Comparison of ENCODE assay signal across 22 cellular contexts in the genomic region with DNA sequence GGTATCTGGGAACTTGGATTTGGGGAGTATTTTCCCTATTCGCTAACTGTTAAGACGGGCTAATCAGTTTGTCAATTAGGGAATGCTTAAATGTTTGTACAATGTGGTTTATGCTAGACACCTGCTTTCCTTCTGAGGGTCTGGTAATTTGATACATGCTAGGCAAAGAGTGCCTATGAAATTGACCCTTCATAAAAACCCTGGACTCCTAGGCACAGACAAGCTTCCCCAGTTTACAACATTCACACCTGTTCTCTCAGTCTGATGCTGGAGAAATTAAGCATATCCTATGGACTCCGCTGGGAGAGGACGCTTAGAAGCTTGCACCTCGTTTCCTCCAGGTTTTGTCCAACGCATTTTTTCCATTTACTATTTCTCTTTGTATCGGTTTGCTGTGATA.
"Had no signal": no experiment of that assay in that cellular context is flagged by ENCODE, and none has a peak within 500 bp of the region (broad histone marks: within the 10 kb centered on the region; RNA-seq: fewer than 3 reads in every experiment).

No MANE protein-coding gene starts in this region.

- DNase-seq: activated CD4-positive, alpha-beta T cell treated with anti-CD3 and anti-CD28 coated beads for 1 hour; activated CD4-positive, alpha-beta T cell treated with anti-CD3 and anti-CD28 coated beads, Interleukin-2, amount 50 U/mL, for 1 hour; activated CD8-positive, alpha-beta T cell treated with anti-CD3 and anti-CD28 coated beads, Interleukin-2, amount 10 ng/mL, durations not matched to agents 7 days and 5 days; activated naive CD4-positive, alpha-beta T cell; activated naive CD8-positive, alpha-beta T cell treated with anti-CD3 and anti-CD28 coated beads, Interleukin-2, amount 10 ng/mL, durations not matched to agents 7 days and 5 days; activated T-cell treated with anti-CD3 and anti-CD28 coated beads, Interleukin-2, amount 50 U/mL, for 24 hours; amniotic stem cell; colonic mucosa; dorsolateral prefrontal cortex; gastrocnemius medialis; hypothalamus; left ventricle myocardium superior; mammary epithelial cell; naive thymus-derived CD8-positive, alpha-beta T cell; posterior cingulate gyrus; small intestine; stomach had no signal

- H3K4me3 ChIP-seq: breast epithelium, colonic mucosa, dorsolateral prefrontal cortex, esophagus muscularis mucosa, gastrocnemius medialis, neural progenitor cell, stomach, suprapubic skin, tibial nerve had no signal

- H3K36me3 ChIP-seq: breast epithelium, colonic mucosa, esophagus muscularis mucosa, gastrocnemius medialis, neural progenitor cell, stomach, suprapubic skin, tibial nerve had no signal

- H3K4me1 ChIP-seq: breast epithelium, colonic mucosa, esophagus muscularis mucosa, gastrocnemius medialis, neural progenitor cell, stomach, suprapubic skin, tibial nerve had no signal

- H3K9me3 ChIP-seq: breast epithelium, colonic mucosa, gastrocnemius medialis, suprapubic skin had no signal

- H3K27ac ChIP-seq: breast epithelium, colonic mucosa, dorsolateral prefrontal cortex, esophagus muscularis mucosa, gastrocnemius medialis, neural progenitor cell, stomach, suprapubic skin, tibial nerve had no signal
